ENCODE assay signal across 25 cellular contexts in genomic region chr10:95809370-95810197, GRCh38. TPM values are rescaled to one million over a fixed set of nuclear protein-coding genes. Genes with fewer than 3 reads are reported as not detected.
"Had no signal": no experiment of that assay in that cellular context is flagged by ENCODE, and none has a peak within 500 bp of the region (broad histone marks: within the 10 kb centered on the region; RNA-seq: fewer than 3 reads in every experiment).

No MANE protein-coding gene starts in this region.

- H3K27me3 ChIP-seq: brain microvascular endothelial cell, dorsolateral prefrontal cortex, foreskin keratinocyte, gastrocnemius medialis had no signal

- H3K4me3 ChIP-seq: coronary artery, dorsolateral prefrontal cortex, gastrocnemius medialis had no signal

- H3K9me3 ChIP-seq: gastrocnemius medialis had no signal

- ATAC-seq: activated CD4-positive, alpha-beta T cell treated with anti-CD3 and anti-CD28 coated beads for 36 hours; activated CD8-positive, alpha-beta memory T cell treated with anti-CD3 and anti-CD28 coated beads, Interleukin-2, amount 10 ng/mL, durations not matched to agents 7 days and 5 days; activated CD8-positive, alpha-beta T cell treated with anti-CD3 and anti-CD28 coated beads, Interleukin-2, amount 10 ng/mL, durations not matched to agents 7 days and 5 days; esophagus mucosa; foreskin keratinocyte; gastrocnemius medialis; T-helper 17 cell had no signal

- H3K4me1 ChIP-seq: foreskin keratinocyte, gastrocnemius medialis had no signal

- H3K36me3 ChIP-seq: brain microvascular endothelial cell, gastrocnemius medialis had no signal

- H3K27ac ChIP-seq: brain microvascular endothelial cell, coronary artery, dorsolateral prefrontal cortex, foreskin keratinocyte, gastrocnemius medialis had no signal

- DNase-seq: activated CD4-positive, alpha-beta memory T cell treated with anti-CD3 and anti-CD28 coated beads for 36 hours; activated CD4-positive, alpha-beta T cell treated with anti-CD3 and anti-CD28 coated beads for 36 hours; activated CD4-positive, alpha-beta T cell treated with anti-CD3 and anti-CD28 coated beads, Interleukin-2, amount 10 ng/mL, durations not matched to agents 24 days and 14 days; activated CD4-positive, CD25-positive, alpha-beta regulatory T cell; activated CD4-positive, CD25-positive, alpha-beta regulatory T cell treated with anti-CD3 and anti-CD28 coated beads, Interleukin-2, amount 50 U/mL, for 72 hours; activated CD8-positive, alpha-beta memory T cell treated with anti-CD3 and anti-CD28 coated beads, Interleukin-2, amount 10 ng/mL, durations not matched to agents 7 days and 5 days; activated CD8-positive, alpha-beta memory T cell treated with anti-CD3 and anti-CD28 coated beads, Interleukin-2, amount 50 U/mL, for 4 hours; activated CD8-positive, alpha-beta T cell treated with anti-CD3 and anti-CD28 coated beads, Interleukin-2, amount 10 ng/mL, durations not matched to agents 7 days and 5 days; activated effector memory CD4-positive, alpha-beta T cell treated with anti-CD3 and anti-CD28 coated beads, Interleukin-2, amount 50 U/mL, for 16 hours; activated naive CD4-positive, alpha-beta T cell treated with anti-CD3 and anti-CD28 coated beads, Interleukin-2, amount 50 U/mL, for 16 hours; activated naive CD4-positive, alpha-beta T cell treated with Interleukin-2 at 50 U/mL for 16 hours; activated T-cell treated with anti-CD3 and anti-CD28 coated beads, Interleukin-2, amount 50 U/mL, for 1 hour; activated T-cell treated with anti-CD3 and anti-CD28 coated beads, Interleukin-2, amount 50 U/mL, for 48 hours; amniotic stem cell; anterior cingulate cortex; brain microvascular endothelial cell; dorsolateral prefrontal cortex; effector memory CD4-positive, alpha-beta T cell; endodermal cell; foreskin keratinocyte; gastrocnemius medialis; T-helper 1 cell; T-helper 17 cell had no signal

RNA-seq across cellular contexts. Expression of gene ENTPD1, which starts 53.6 kb away (rescaled TPM):
- polyA plus RNA-seq: foreskin keratinocyte had no signal
